13 cellular contexts compared by ENCODE assay signal in genomic region chr10:10138685-10139084, GRCh38.
DNase-seq lines count a peak whose midpoint lies in the region; ATAC-seq, FAIRE-seq and TF ChIP-seq lines count a peak whose summit lies in the region.
"Had no signal": no experiment of that assay in that cellular context is flagged by ENCODE, and none has a peak within 500 bp of the region (broad histone marks: within the 10 kb centered on the region; RNA-seq: fewer than 3 reads in every experiment).

No MANE protein-coding gene starts in this region.

- no peak for ATAC-seq in CD8-positive, alpha-beta T cell
- ATAC-seq in lower lobe of right lung: no peak
- no peak for ATAC-seq in GM19351 (IDR thresholded peaks at IDR 0.05; ENCODE audit: unreplicated experiment)
- no peak for ATAC-seq in HG02588 (IDR thresholded peaks at IDR 0.05; ENCODE audit: unreplicated experiment)
- ATAC-seq: GM12878 had no signal

- H3K27ac ChIP-seq in CD8-positive, alpha-beta T cell (ENCODE audit: low read depth, low read length): peak overlapping the region; percentile 30
- H3K27ac ChIP-seq in lower lobe of right lung: no peak overlapping the region
- H3K27ac ChIP-seq: HL-60 had no signal

- H3K27ac Mint-ChIP-seq in CD8-positive, alpha-beta T cell: no peak overlapping the region
- H3K27ac Mint-ChIP-seq in T-helper 1 cell treated with Interleukin-12 subunit alpha and Interleukin-12 subunit beta and Interleukin-4 antibody, amounts not matched to agents 30 μg/mL and 1 μg/mL, for 36 hours: peak overlapping the region; percentile 55

- H3K27me3 ChIP-seq in CD8-positive, alpha-beta T cell (ENCODE audit: insufficient read depth, low read length): no peaks in the 10 kb centered on the region
- no peaks in the 10 kb centered on the region for H3K27me3 ChIP-seq in lower lobe of right lung (ENCODE audit: low read depth)

- H3K9me3 Mint-ChIP-seq in CD8-positive, alpha-beta T cell: no peaks in the 10 kb centered on the region
- H3K9me3 Mint-ChIP-seq in T-helper 1 cell treated with Interleukin-12 subunit alpha and Interleukin-12 subunit beta and Interleukin-4 antibody, amounts not matched to agents 30 μg/mL and 1 μg/mL, for 36 hours: no peaks in the 10 kb centered on the region

- CTCF ChIA-PET in CD8-positive, alpha-beta T cell (lab: Charles Lee): no interaction called here

- H3K27me3 Mint-ChIP-seq in CD8-positive, alpha-beta T cell (ENCODE audit: low read depth): no peaks in the 10 kb centered on the region
- H3K27me3 Mint-ChIP-seq in T-helper 1 cell treated with Interleukin-12 subunit alpha and Interleukin-12 subunit beta and Interleukin-4 antibody, amounts not matched to agents 30 μg/mL and 1 μg/mL, for 36 hours (ENCODE audit: low read depth): no peaks in the 10 kb centered on the region

- H3K36me3 ChIP-seq in CD8-positive, alpha-beta T cell (ENCODE audit: insufficient read depth, low read length): no peaks in the 10 kb centered on the region
- no peaks in the 10 kb centered on the region for H3K36me3 ChIP-seq in lower lobe of right lung

- POLR2A ChIA-PET in CD8-positive, alpha-beta T cell (lab: Charles Lee): no interaction called here

- H3K36me3 Mint-ChIP-seq in CD8-positive, alpha-beta T cell: no peaks in the 10 kb centered on the region
- H3K36me3 Mint-ChIP-seq in T-helper 1 cell treated with Interleukin-12 subunit alpha and Interleukin-12 subunit beta and Interleukin-4 antibody, amounts not matched to agents 30 μg/mL and 1 μg/mL, for 36 hours (ENCODE audit: low read depth): no peaks in the 10 kb centered on the region

- intact Hi-C loops in CD8-positive, alpha-beta T cell (cut with DNase I, micrococcal nuclease): no loop called here
- intact Hi-C loops in lower lobe of right lung (cut with DNase I): no loop called here

- H3K4me3 ChIP-seq in CD8-positive, alpha-beta T cell (ENCODE audit: low read depth, low read length): peak overlapping the region; percentile 41
- peak overlapping the region; percentile 28 for H3K4me3 ChIP-seq in lower lobe of right lung
- H3K4me3 ChIP-seq: GM12878, smooth muscle cell had no signal

- peak; percentile 64 for FAIRE-seq in A204.1 (lab: Jason Lieb, UNC)
- FAIRE-seq: D721Med, GM12878 had no signal

- H3K9me3 ChIP-seq in CD8-positive, alpha-beta T cell (ENCODE audit: low read length): no peaks in the 10 kb centered on the region
- H3K9me3 ChIP-seq in lower lobe of right lung: no peaks in the 10 kb centered on the region

- peaks cover 11% of the 10 kb centered on the region for H3K4me1 Mint-ChIP-seq in CD8-positive, alpha-beta T cell (ENCODE audit: low read depth)
- H3K4me1 Mint-ChIP-seq in T-helper 1 cell treated with Interleukin-12 subunit alpha and Interleukin-12 subunit beta and Interleukin-4 antibody, amounts not matched to agents 30 μg/mL and 1 μg/mL, for 36 hours (ENCODE audit: low read depth): peaks cover 8% of the 10 kb centered on the region

- no peak for TF ChIP-seq CTCF in CD8-positive, alpha-beta T cell (IDR thresholded peaks at IDR 0.05)
- TF ChIP-seq CTCF in lower lobe of right lung (IDR thresholded peaks at IDR 0.05): no peak

- no peak for DNase-seq in CD8-positive, alpha-beta T cell
- DNase-seq in lower lobe of right lung (no peak), KBM-7 (no peak)
- DNase-seq in central memory CD4-positive, alpha-beta T cell: no peak
- DNase-seq: NCI-H1417 had no signal

- H3K4me1 ChIP-seq in CD8-positive, alpha-beta T cell (ENCODE audit: insufficient read depth, low read length): no peaks in the 10 kb centered on the region
- no peaks in the 10 kb centered on the region for H3K4me1 ChIP-seq in lower lobe of right lung

- in situ Hi-C loops in KBM-7 (cut with MboI; ENCODE audit: low pct_unique_long_range_greater_than_20kb, low sequenced_read_pairs): no loop called here

- peak overlapping the region; percentile 78 for H3K4me3 Mint-ChIP-seq in CD8-positive, alpha-beta T cell
- H3K4me3 Mint-ChIP-seq in T-helper 1 cell treated with Interleukin-12 subunit alpha and Interleukin-12 subunit beta and Interleukin-4 antibody, amounts not matched to agents 30 μg/mL and 1 μg/mL, for 36 hours: peak overlapping the region; percentile 63
